Comparison of ENCODE assay signal across 13 cellular contexts in the genomic region with DNA sequence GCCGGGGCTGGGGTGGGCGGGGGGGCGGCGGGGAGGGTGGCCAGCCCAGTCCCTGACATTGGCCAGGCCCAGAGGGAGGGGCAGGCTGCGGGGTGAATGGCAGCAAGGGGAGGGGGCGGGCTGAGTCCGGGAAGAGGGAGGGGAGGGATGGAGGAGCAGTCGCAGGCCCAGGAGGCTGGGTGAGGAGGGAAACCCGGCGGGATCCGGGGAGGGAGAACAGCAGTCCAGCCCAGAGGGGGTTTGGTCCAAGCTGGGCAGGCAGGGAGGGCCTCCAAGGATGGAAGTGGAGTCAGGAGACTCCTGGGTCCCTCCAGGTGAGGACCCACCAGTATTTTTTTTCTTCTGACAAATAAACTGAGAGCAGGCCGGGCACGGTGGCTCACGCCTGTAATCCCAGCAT. TPM values are rescaled to one million over a fixed set of nuclear protein-coding genes. Genes with fewer than 3 reads are reported as not detected.
DNase-seq lines count a peak whose midpoint lies in the region; ATAC-seq, FAIRE-seq and TF ChIP-seq lines count a peak whose summit lies in the region.
"Had no signal": no experiment of that assay in that cellular context is flagged by ENCODE, and none has a peak within 500 bp of the region (broad histone marks: within the 10 kb centered on the region; RNA-seq: fewer than 3 reads in every experiment).

No MANE protein-coding gene starts in this region.

- H3K4me1 ChIP-seq in A549 = no peaks in the 10 kb centered on the region
- peaks cover 4% of the 10 kb centered on the region; the same call in 1 of the 2 replicates for H3K4me1 ChIP-seq in HUES6 (ENCODE audit: control insufficient read depth, insufficient read depth, low read length)
- peaks cover under 1% of the 10 kb centered on the region for H3K4me1 ChIP-seq in OCI-LY7 (ENCODE audit: insufficient read depth, low read length, poor library complexity, severe bottlenecking)
- H3K4me1 ChIP-seq: colonic mucosa had no signal

- H3K9me2 ChIP-seq in OCI-LY7 (ENCODE audit: insufficient read depth, low read length) = no peaks in the 10 kb centered on the region

- no peak overlapping the region for H3K4me3 Mint-ChIP-seq in activated naive CD4-positive, alpha-beta T cell treated with anti-CD3 and anti-CD28 coated beads, Interleukin-2, amount 10 ng/mL, durations not matched to agents 7 days and 5 days
- H3K4me3 Mint-ChIP-seq: CD4-positive, CD25-positive, alpha-beta regulatory T cell had no signal

- ATAC-seq in A549 = peak; percentile 2 to 58; a peak in 3 of 6 replicates
- ATAC-seq in SK-N-SH treated with all-trans-retinoic acid at 6 μM for 48 hours = peak; percentile 64
- ATAC-seq: K562 had no signal

- CTCF ChIA-PET in A549 (lab: Yijun Ruan, JAX) (interaction anchor here (1.7 to 4.5 kb wide), 4 partner anchors 21 to 53 kb away, joined by 4 to 19 read pairs (median 11); a partner anchor contains a TSS), OCI-LY7 (lab: Charles Lee; ENCODE audit: unreplicated experiment) (no interaction called here)
- CTCF ChIA-PET in activated naive CD4-positive, alpha-beta T cell treated with anti-CD3 and anti-CD28 coated beads, Interleukin-2, amount 10 ng/mL, durations not matched to agents 7 days and 5 days (lab: Charles Lee) = interaction anchor here (1.8 kb wide), 1 partner anchor 10 kb away, joined by 4 read pairs; no protein-coding TSS in a partner anchor

- no peak overlapping the region for H2AFZ ChIP-seq in OCI-LY7 (ENCODE audit: low read length)

- no peaks in the 10 kb centered on the region for H3K79me2 ChIP-seq in OCI-LY7 (ENCODE audit: insufficient read depth, low read depth, low read length)

- no peak for DNase-seq in A549 (ENCODE audit: low read depth in 1 of 2, low spot score in 1 of 2)
- peak; percentile 80 for DNase-seq in left kidney (ENCODE audit: low read depth, low spot score)
- no peak for DNase-seq in OCI-LY7 (ENCODE audit: low spot score)
- no peak for DNase-seq in H54 (ENCODE audit: insufficient read length, low spot score)
- no peak for DNase-seq in stimulated activated CD4-positive, alpha-beta T cell treated with anti-CD3 and anti-CD28 coated beads, Interleukin-15, amount 100 ng/mL, for 24 hours
- DNase-seq in activated naive CD4-positive, alpha-beta T cell treated with anti-CD3 and anti-CD28 coated beads, Interleukin-2, amount 10 ng/mL, durations not matched to agents 7 days and 5 days = no peak
- DNase-seq: CD4-positive, CD25-positive, alpha-beta regulatory T cell; colonic mucosa; stimulated activated naive CD4-positive, alpha-beta T cell treated with Interleukin-2 at 50 U/mL for 16 hours had no signal

- H3K9ac ChIP-seq in HUES6 (ENCODE audit: low read length) = no peak overlapping the region

- H3K4me1 Mint-ChIP-seq in activated naive CD4-positive, alpha-beta T cell treated with anti-CD3 and anti-CD28 coated beads, Interleukin-2, amount 10 ng/mL, durations not matched to agents 7 days and 5 days = peaks cover 12% of the 10 kb centered on the region

- no peak for TF ChIP-seq POLR2A in A549 (IDR thresholded peaks at IDR 0.05; ENCODE audit: low read length)
- TF ChIP-seq POLR2A in H54 (IDR thresholded peaks at IDR 0.05; ENCODE audit: low read depth, low read length) = no peak

- POLR2A ChIA-PET in A549 (lab: Yijun Ruan, JAX) = no interaction called here
- POLR2A ChIA-PET in OCI-LY7 (lab: Charles Lee) = interaction anchor here (0.6 kb wide), 1 partner anchor 101 kb away, joined by 3 read pairs; no protein-coding TSS in a partner anchor

- no TSS peak for BruUV-seq in OCI-LY7 (replicated peaks; lab: Mats Ljungman, UMichigan)

- H3K4me3 ChIP-seq in A549 (peak overlapping the region; percentile 47), HUES6 (ENCODE audit: low read depth, low read length) (peak overlapping the region; percentile 86), OCI-LY7 (ENCODE audit: low read depth, low read length, poor library complexity, severe bottlenecking) (no peak overlapping the region)
- H3K4me3 ChIP-seq: K562, SK-N-MC had no signal

- no peak for TF ChIP-seq EP300 in A549 (IDR thresholded peaks at IDR 0.05)

- no peaks in the 10 kb centered on the region for H4K20me1 ChIP-seq in OCI-LY7 (ENCODE audit: insufficient read depth, low read length)

- H3K9me3 Mint-ChIP-seq in activated naive CD4-positive, alpha-beta T cell treated with anti-CD3 and anti-CD28 coated beads, Interleukin-2, amount 10 ng/mL, durations not matched to agents 7 days and 5 days = no peaks in the 10 kb centered on the region
- H3K9me3 Mint-ChIP-seq: CD4-positive, CD25-positive, alpha-beta regulatory T cell had no signal

- no peaks in the 10 kb centered on the region for H3K36me3 ChIP-seq in HUES6 (ENCODE audit: control insufficient read depth, insufficient read depth, low read length)
- no peaks in the 10 kb centered on the region for H3K36me3 ChIP-seq in OCI-LY7 (ENCODE audit: insufficient read depth, low read length)
- H3K36me3 ChIP-seq: colonic mucosa had no signal

- no peaks in the 10 kb centered on the region for H3K36me3 Mint-ChIP-seq in activated naive CD4-positive, alpha-beta T cell treated with anti-CD3 and anti-CD28 coated beads, Interleukin-2, amount 10 ng/mL, durations not matched to agents 7 days and 5 days
- H3K36me3 Mint-ChIP-seq: CD4-positive, CD25-positive, alpha-beta regulatory T cell had no signal

- no peak overlapping the region for H3K27ac Mint-ChIP-seq in activated naive CD4-positive, alpha-beta T cell treated with anti-CD3 and anti-CD28 coated beads, Interleukin-2, amount 10 ng/mL, durations not matched to agents 7 days and 5 days
- H3K27ac Mint-ChIP-seq: CD4-positive, CD25-positive, alpha-beta regulatory T cell had no signal

- H3K9me3 ChIP-seq in A549 (no peaks in the 10 kb centered on the region), HUES6 (ENCODE audit: control insufficient read depth, insufficient read depth, low read depth, low read length) (no peaks in the 10 kb centered on the region), OCI-LY7 (ENCODE audit: low read length) (no peaks in the 10 kb centered on the region)
- H3K9me3 ChIP-seq: colonic mucosa had no signal

- no peak for FAIRE-seq in A549 (lab: Jason Lieb, UNC)
- no peak for FAIRE-seq in H54 (lab: Jason Lieb, UNC)
- FAIRE-seq: K562 had no signal

- WGBS in A549 (ENCODE audit: missing lambda C conversion rate) = 44% methylated on average over 7 of the region's 14 CpGs

- H3K27ac ChIP-seq in A549 = peak overlapping the region; percentile 21 to 69; a peak in 2 of 6 replicates
- H3K27ac ChIP-seq in HUES6 (ENCODE audit: low read depth, low read length) = no peak overlapping the region
- no peak overlapping the region for H3K27ac ChIP-seq in OCI-LY7 (ENCODE audit: low read depth, low read length, poor library complexity, severe bottlenecking)
- H3K27ac ChIP-seq: colonic mucosa, SK-N-MC had no signal

- TF ChIP-seq CTCF in A549 (IDR thresholded peaks at IDR 0.05) = no peak
- TF ChIP-seq CTCF in OCI-LY7 (conservative IDR thresholded peaks at IDR 0.05; ENCODE audit: low read length) = no peak

- H3K4me2 ChIP-seq in A549 (peak overlapping the region; percentile 98), OCI-LY7 (ENCODE audit: low read length) (no peak overlapping the region)

- intact Hi-C loops in OCI-LY7 (cut with micrococcal nuclease; ENCODE audit: unreplicated experiment) = no loop called here

- TF ChIP-seq RAD21 in A549 (conservative IDR thresholded peaks at IDR 0.05 in 1 of 2, IDR thresholded peaks at IDR 0.05 in 1 of 2) = no peak

- H3K27me3 ChIP-seq in HUES6 (ENCODE audit: control insufficient read depth, insufficient read depth, low read length) = peaks cover 41% of the 10 kb centered on the region

- peaks cover 73% of the 10 kb centered on the region for H3K27me3 Mint-ChIP-seq in activated naive CD4-positive, alpha-beta T cell treated with anti-CD3 and anti-CD28 coated beads, Interleukin-2, amount 10 ng/mL, durations not matched to agents 7 days and 5 days

TF ChIP-seq in A549, 52 proteins besides CTCF, POLR2A, EP300 and RAD21 (continues in another document):
- no peak for TF ChIP-seq TP53 (CRISPR knock-in tag; IDR thresholded peaks at IDR 0.05)
- no peak for TF ChIP-seq TFCP2L1 (CRISPR knock-in tag; IDR thresholded peaks at IDR 0.05)
- no peak for TF ChIP-seq BHLHE40 (IDR thresholded peaks at IDR 0.05; ENCODE audit: low read depth, low read length)

TF ChIP-seq in SK-N-SH treated with all-trans-retinoic acid at 6 μM for 48 hours, 23 proteins besides CTCF, POLR2A, EP300 and RAD21:
- TF ChIP-seq ZFP3 (CRISPR knock-in tag; IDR thresholded peaks at IDR 0.05) (peak; percentile 82), BACH2 (CRISPR knock-in tag; IDR thresholded peaks at IDR 0.05; ENCODE audit: borderline replicate concordance) (no peak)
TF ChIP-seq in SK-N-SH treated with all-trans-retinoic acid at 6 μM for 48 hours: peak in this region for 1.

RNA-seq across cellular contexts. Expression of a gene that starts 14.4 kb away (rescaled TPM):
- polyA plus RNA-seq in A549 (2011; rRNA removed) (0.03 TPM in 1 of 2 replicates, not detected in the other), A549 (2017; fragmentation: RNase III; extraction: RNeasy Plus Mini Kit Qiagen cat#74134 plus additional on column Dnase treatment) (0.03 TPM in 1 of 3 replicates, not detected in the others)
- 0.01 TPM in 1 of 2 replicates, not detected in the other for polyA plus RNA-seq in A549 (2012; cell fraction: cytosol; rRNA removed)
- polyA plus RNA-seq in A549 (2012; cell fraction: nucleus; rRNA removed) = 0.02 TPM in 1 of 2 replicates, not detected in the other
- not detected in 2 replicates for polyA minus RNA-seq in A549 (2011; rRNA and poly(A)+ RNA removed)
- 0.16 and 0.23 TPM in 2 replicates for total RNA-seq in OCI-LY7 (2014; rRNA removed; shearing (Covaris generic))
- total RNA-seq in OCI-LY7 (2022) = 0.32 and 0.41 TPM in 2 replicates
- total RNA-seq: K562 had no signal
- polyA plus RNA-seq: K562 had no signal

RNA-seq across cellular contexts. Expression of a gene that starts 40.4 kb away (rescaled TPM):
- polyA plus RNA-seq in A549 (2011; rRNA removed) = 118 and 149 TPM in 2 replicates
- polyA plus RNA-seq in A549 (2012; cell fraction: cytosol; rRNA removed) = 63.7 and 69.6 TPM in 2 replicates
- polyA plus RNA-seq in A549 (2012; cell fraction: nucleus; rRNA removed) = 43.7 and 74.3 TPM in 2 replicates
- 37.0 to 43.3 TPM (median 42.8 TPM) in 3 replicates for polyA plus RNA-seq in A549 (2017; fragmentation: RNase III; extraction: RNeasy Plus Mini Kit Qiagen cat#74134 plus additional on column Dnase treatment)
- 128 and 141 TPM in 2 replicates for polyA minus RNA-seq in A549 (2011; rRNA and poly(A)+ RNA removed)
- 60.7 and 76.4 TPM in 2 replicates for total RNA-seq in OCI-LY7 (2014; rRNA removed; shearing (Covaris generic))
- 92.7 and 110 TPM in 2 replicates for total RNA-seq in OCI-LY7 (2022)

RNA-seq across cellular contexts. Expression of a gene that starts 52.9 kb away (rescaled TPM):
- polyA plus RNA-seq in A549 (2011; rRNA removed) (23.4 and 26.1 TPM in 2 replicates), A549 (2017; fragmentation: RNase III; extraction: RNeasy Plus Mini Kit Qiagen cat#74134 plus additional on column Dnase treatment) (13.6 to 14.7 TPM (median 14.5 TPM) in 3 replicates)
- polyA plus RNA-seq in A549 (2012; cell fraction: cytosol; rRNA removed) = 23.7 and 24.5 TPM in 2 replicates
- 26.2 and 31.6 TPM in 2 replicates for polyA plus RNA-seq in A549 (2012; cell fraction: nucleus; rRNA removed)
- polyA minus RNA-seq in A549 (2011; rRNA and poly(A)+ RNA removed) = 21.3 and 23.8 TPM in 2 replicates
- total RNA-seq in OCI-LY7 (2014; rRNA removed; shearing (Covaris generic)) = 27.2 and 33.0 TPM in 2 replicates
- 38.8 and 40.9 TPM in 2 replicates for total RNA-seq in OCI-LY7 (2022)

RNA-seq across cellular contexts. Expression of a gene that starts 52.9 kb away (rescaled TPM):
- polyA plus RNA-seq in A549 (2011; rRNA removed) (172 and 192 TPM in 2 replicates), A549 (2017; fragmentation: RNase III; extraction: RNeasy Plus Mini Kit Qiagen cat#74134 plus additional on column Dnase treatment) (135 to 142 TPM (median 136 TPM) in 3 replicates)
- 74.8 and 91.9 TPM in 2 replicates for polyA plus RNA-seq in A549 (2012; cell fraction: cytosol; rRNA removed)
- polyA plus RNA-seq in A549 (2012; cell fraction: nucleus; rRNA removed) = 37.1 and 58.4 TPM in 2 replicates
- polyA minus RNA-seq in A549 (2011; rRNA and poly(A)+ RNA removed) = 102 and 122 TPM in 2 replicates
- 23.6 and 30.2 TPM in 2 replicates for total RNA-seq in OCI-LY7 (2014; rRNA removed; shearing (Covaris generic))
- total RNA-seq in OCI-LY7 (2022) = 62.1 and 63.4 TPM in 2 replicates

Comparison
In these comparisons a context has a peak if more than half of its experiments do, and no peak if none do; other contexts are left out.
1. H3K27ac ChIP-seq: peak in A549 (2 of 2); none in HUES6 (single experiment) and OCI-LY7 (single experiment).